Comparison of ENCODE assay signal across 28 cellular contexts in genomic region chr14:46951103-46951502, GRCh38.
"Had no signal": no experiment of that assay in that cellular context is flagged by ENCODE, and none has a peak within 500 bp of the region (broad histone marks: within the 10 kb centered on the region; RNA-seq: fewer than 3 reads in every experiment).

No MANE protein-coding gene starts in this region.

- H3K27me3 Mint-ChIP-seq: activated CD4-positive, alpha-beta T cell treated with anti-CD3 and anti-CD28 coated beads for 36 hours; stimulated activated naive CD8-positive, alpha-beta T cell treated with anti-CD3 and anti-CD28 coated beads, Interleukin-15, Interleukin-2, amounts not matched to agents 100 ng/mL and 50 ng/mL, for 24 hours had no signal

- H3K9me3 ChIP-seq: adrenal gland, right lobe of liver, uterus had no signal

- H3K36me3 Mint-ChIP-seq: activated naive CD4-positive, alpha-beta T cell treated with anti-CD3 and anti-CD28 coated beads, Interleukin-2, amount 50 U/mL, for 72 hours had no signal

- ATAC-seq: activated CD4-positive, alpha-beta T cell treated with anti-CD3 and anti-CD28 coated beads for 36 hours; activated naive CD4-positive, alpha-beta T cell treated with anti-CD3 and anti-CD28 coated beads, Interleukin-2, amount 50 U/mL, for 72 hours; foreskin keratinocyte; left cardiac atrium; natural killer cell; psoas muscle; right lobe of liver had no signal

- H3K27ac Mint-ChIP-seq: activated CD4-positive, alpha-beta T cell treated with anti-CD3 and anti-CD28 coated beads for 36 hours; activated naive CD4-positive, alpha-beta T cell treated with anti-CD3 and anti-CD28 coated beads, Interleukin-2, amount 50 U/mL, for 72 hours; activated T-helper 1 cell treated with anti-CD3 and anti-CD28 coated beads, Interleukin-12 subunit alpha, Interleukin-12 subunit beta, Interleukin-2, Interleukin-4 antibody, amounts not matched to agents 30 ng/mL and 10 ng/mL and 1 ng/mL, durations not matched to agents 14 hours and 24 hours and 36 hours; natural killer cell; stimulated activated naive CD8-positive, alpha-beta T cell treated with anti-CD3 and anti-CD28 coated beads, Interleukin-15, Interleukin-2, amounts not matched to agents 100 ng/mL and 50 ng/mL, for 24 hours had no signal

- H3K27me3 ChIP-seq: adrenal gland, cardiac muscle cell, foreskin keratinocyte, right lobe of liver, tibial nerve, uterus had no signal

- H3K36me3 ChIP-seq: adrenal gland, cardiac muscle cell, right lobe of liver, tibial nerve, WERI-Rb-1 had no signal

- DNase-seq: activated CD4-positive, alpha-beta T cell treated with anti-CD3 and anti-CD28 coated beads for 36 hours; activated CD4-positive, alpha-beta T cell treated with anti-CD3 and anti-CD28 coated beads, Interleukin-2, amount 50 U/mL, for 48 hours; activated gamma-delta T cell treated with Interleukin-2 at 50 U/mL for 16 hours; activated T-cell treated with anti-CD3 and anti-CD28 coated beads for 4 hours; adrenal gland; dermis blood vessel endothelial cell; effector memory CD4-positive, alpha-beta T cell; foreskin keratinocyte; glutamatergic neuron; hippocampal formation; left cardiac atrium; mesendoderm; natural killer cell; psoas muscle; right lobe of liver; small intestine; stimulated activated CD4-positive, alpha-beta T cell treated with anti-CD3 and anti-CD28 coated beads, Interleukin-15, amount 100 ng/mL, for 24 hours; stimulated activated CD4-positive, alpha-beta T cell treated with anti-CD3 and anti-CD28 coated beads, Interleukin-2, amount 100 ng/mL, for 48 hours; T-helper 2 cell; uterus; WERI-Rb-1 had no signal

- H3K4me3 Mint-ChIP-seq: activated CD4-positive, alpha-beta T cell treated with anti-CD3 and anti-CD28 coated beads for 36 hours; activated T-helper 1 cell treated with anti-CD3 and anti-CD28 coated beads, Interleukin-12 subunit alpha, Interleukin-12 subunit beta, Interleukin-2, Interleukin-4 antibody, amounts not matched to agents 30 ng/mL and 10 ng/mL and 1 ng/mL, durations not matched to agents 14 hours and 24 hours and 36 hours; natural killer cell; stimulated activated naive CD8-positive, alpha-beta T cell treated with anti-CD3 and anti-CD28 coated beads, Interleukin-15, Interleukin-2, amounts not matched to agents 100 ng/mL and 50 ng/mL, for 24 hours had no signal

- H3K27ac ChIP-seq: adrenal gland, cardiac muscle cell, epithelial cell of prostate, foreskin keratinocyte, psoas muscle, right lobe of liver, tibial nerve, uterus, WERI-Rb-1 had no signal

- H3K4me1 Mint-ChIP-seq: activated CD4-positive, alpha-beta T cell treated with anti-CD3 and anti-CD28 coated beads for 36 hours; natural killer cell had no signal

- H3K4me1 ChIP-seq: adrenal gland, foreskin keratinocyte, psoas muscle, right lobe of liver, tibial nerve, uterus had no signal

- H3K4me3 ChIP-seq: adrenal gland, cardiac muscle cell, psoas muscle, right lobe of liver, tibial nerve, uterus had no signal

- FAIRE-seq: islet of Langerhans, small intestine had no signal
